ENCODE assay signal across 1 cellular context in genomic region chr5:103434057-103434456, GRCh38.
TF ChIP-seq lines count a peak whose summit lies in the region.

No MANE protein-coding gene starts in this region.

TF ChIP-seq in HCT116, 20 proteins besides CTCF, POLR2A, EP300 and RAD21 (continued from another document):
- TF ChIP-seq ZBTB33 (IDR thresholded peaks at IDR 0.05; ENCODE audit: extremely low read depth, insufficient replicate concordance, low read length) = no peak
- TF ChIP-seq CBX3 (IDR thresholded peaks at IDR 0.05; ENCODE audit: low read depth) = no peak
- TF ChIP-seq ZFX (IDR thresholded peaks at IDR 0.05) = no peak
- TF ChIP-seq CEBPB (IDR thresholded peaks at IDR 0.05; ENCODE audit: low read depth) = no peak
- TF ChIP-seq SIN3A (IDR thresholded peaks at IDR 0.05; ENCODE audit: low read depth) = no peak
- TF ChIP-seq FOSL1 (IDR thresholded peaks at IDR 0.05; ENCODE audit: low read depth) = no peak
- no peak for TF ChIP-seq EGR1 (IDR thresholded peaks at IDR 0.05; ENCODE audit: low read depth)
- no peak for TF ChIP-seq EZH2phosphoT487 (IDR thresholded peaks at IDR 0.05; ENCODE audit: borderline replicate concordance)
- no peak for TF ChIP-seq POLR2AphosphoS5 (IDR thresholded peaks at IDR 0.05; ENCODE audit: low read depth, low read length)
